Comparison of ENCODE assay signal across 8 cellular contexts in the genomic region with DNA sequence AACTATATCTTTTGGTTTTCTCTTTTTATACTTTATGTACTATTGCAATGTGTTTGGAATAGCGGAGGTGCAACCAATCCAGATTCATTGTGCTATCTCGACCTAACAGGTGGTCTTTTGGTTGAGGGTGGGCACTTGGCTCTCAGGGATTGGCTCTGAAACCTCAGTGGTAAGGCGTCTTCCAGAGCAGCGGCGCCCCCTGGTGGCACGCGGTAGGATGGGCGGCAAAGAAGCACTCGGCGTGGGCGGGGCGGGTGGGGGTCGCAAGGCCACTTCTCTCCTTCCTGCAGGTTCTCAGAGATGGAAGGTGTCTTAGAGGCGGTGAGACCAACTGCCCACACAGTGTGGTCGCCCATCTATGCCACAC. TPM values are rescaled to one million over a fixed set of nuclear protein-coding genes. Genes with fewer than 3 reads are reported as not detected.
DNase-seq lines count a peak whose midpoint lies in the region; ATAC-seq and TF ChIP-seq lines count a peak whose summit lies in the region.

No MANE protein-coding gene starts in this region.

- peak; percentile 36 for DNase-seq in NCI-H2081 treated with DMSO at 0.1 percent for 48 hours (lab: John Stamatoyannopoulos, UW)
- DNase-seq in activated CD4-positive, alpha-beta T cell treated with anti-CD3 and anti-CD28 coated beads for 1 hour, result peak; percentile 61
- DNase-seq in choroid plexus epithelial cell (ENCODE audit: low read depth), result peak; percentile 67
- DNase-seq in left lung, result peak; percentile 74 to 94
- peak; percentile 61 to 77 for DNase-seq in stimulated activated CD4-positive, alpha-beta T cell treated with anti-CD3 and anti-CD28 coated beads, Interleukin-4, amount 100 ng/mL, for 4 hours
- DNase-seq in NCI-H226, result no peak

- no peaks in the 10 kb centered on the region for H3K36me3 ChIP-seq in left lung

- H3K27ac ChIP-seq in left lung, result no peak overlapping the region

- H3K9me3 ChIP-seq in left lung, result no peaks in the 10 kb centered on the region

- peak overlapping the region; percentile 59 for H3K4me3 ChIP-seq in choroid plexus epithelial cell (ENCODE audit: low read depth, low read length)
- H3K4me3 ChIP-seq in left lung, result peak overlapping the region; percentile 45 to 48

- intact Hi-C loops in left lung (cut with DNase I), result loop anchor here (2.0 to 10.0 kb wide), 3 partner anchors 61 to 168 kb away; no protein-coding TSS in a partner anchor

- H3K27me3 ChIP-seq in left lung, result no peaks in the 10 kb centered on the region

- peaks cover 0 to 8% of the 10 kb centered on the region in 2 donors for H3K4me1 ChIP-seq in left lung

- peak; percentile 83 for TF ChIP-seq CTCF in GM12872 (IDR thresholded peaks at IDR 0.05; ENCODE audit: insufficient read depth, low read depth, low read length)
- peak; percentile 81 for TF ChIP-seq CTCF in choroid plexus epithelial cell (conservative IDR thresholded peaks at IDR 0.05; ENCODE audit: low read depth, low read length)
- TF ChIP-seq CTCF in left lung (IDR thresholded peaks at IDR 0.05), result peak; percentile 83 to 85

- peak; percentile 53 for ATAC-seq in HG02642 (IDR thresholded peaks at IDR 0.05; ENCODE audit: poor library complexity, unreplicated experiment)
- ATAC-seq in left lung, result peak; percentile 94

RNA-seq across cellular contexts. Expression of gene PLET1, which starts 19.2 kb away (rescaled TPM):
- not detected for total RNA-seq in left lung

RNA-seq across cellular contexts. Expression of gene PTS, which starts 53.7 kb away (rescaled TPM):
- 10 to 100 TPM; 28.2 to 28.4 TPM for total RNA-seq in left lung
